In genomic region chr3:3200632-3201212, GRCh38 we compare ENCODE assay signal across 8 cellular contexts. TPM values are rescaled to one million over a fixed set of nuclear protein-coding genes. Genes with fewer than 3 reads are reported as not detected.
DNase-seq lines count a peak whose midpoint lies in the region; ATAC-seq, FAIRE-seq and TF ChIP-seq lines count a peak whose summit lies in the region.

No MANE protein-coding gene starts in this region.

- no peaks in the 10 kb centered on the region for H4K20me1 ChIP-seq in OCI-LY3 (ENCODE audit: insufficient read depth, low read length)

- H3K79me2 ChIP-seq in OCI-LY3 (ENCODE audit: low read length): no peaks in the 10 kb centered on the region

- H3K9ac ChIP-seq in OCI-LY3 (ENCODE audit: low read length): no peak overlapping the region

- H3K27me3 ChIP-seq in OCI-LY3 (ENCODE audit: low read depth, low read length) (peaks cover 45% of the 10 kb centered on the region), right lobe of liver (no peaks in the 10 kb centered on the region)

- H3K4me1 ChIP-seq in OCI-LY3 (ENCODE audit: low read length) (peaks cover 9% of the 10 kb centered on the region), right lobe of liver (no peaks in the 10 kb centered on the region)

- FAIRE-seq in colon (lab: Jason Lieb, UNC) (peak; percentile 5), urothelium cell line (lab: Jason Lieb, UNC) (no peak)

- no peak overlapping the region for H2AFZ ChIP-seq in OCI-LY3 (ENCODE audit: low read depth, low read length)

- no peaks in the 10 kb centered on the region for H3K9me3 ChIP-seq in OCI-LY3 (ENCODE audit: insufficient read depth, low read length)
- H3K9me3 ChIP-seq in right lobe of liver: no peaks in the 10 kb centered on the region

- H3K4me2 ChIP-seq in OCI-LY3 (ENCODE audit: low read length): no peak overlapping the region

- DNase-seq in NCI-H2171 treated with DMSO at 0.1 percent for 48 hours (lab: John Stamatoyannopoulos, UW): peak; percentile 26
- no peak for DNase-seq in NCI-H2171 (lab: John Stamatoyannopoulos, UW)
- DNase-seq in GM20000 (ENCODE audit: low spot score): peak; percentile 49
- peak in 2 of 3 donors; percentile 21 to 49 for DNase-seq in right lobe of liver
- DNase-seq in urothelium cell line (ENCODE audit: low spot score): peak; percentile 57

- H3K4me3 ChIP-seq in OCI-LY3 (ENCODE audit: low read length): no peak overlapping the region
- H3K4me3 ChIP-seq in right lobe of liver: no peak overlapping the region

- TF ChIP-seq CTCF in GM20000 (IDR thresholded peaks at IDR 0.05; ENCODE audit: extremely low read depth, missing control alignments) (peak; percentile 78), OCI-LY3 (IDR thresholded peaks at IDR 0.05; ENCODE audit: low read depth, low read length) (peak; percentile 93), right lobe of liver (IDR thresholded peaks at IDR 0.05) (peak; percentile 74 to 84 (median 80))

- no peak for TF ChIP-seq POLR2A in right lobe of liver (IDR thresholded peaks at IDR 0.05)

- H3K36me3 ChIP-seq in OCI-LY3 (replicated peaks; ENCODE audit: low read depth, low read length): no peaks in the 10 kb centered on the region
- H3K36me3 ChIP-seq in right lobe of liver: no peaks in the 10 kb centered on the region

- ATAC-seq in HG03520 (IDR thresholded peaks at IDR 0.05; ENCODE audit: unreplicated experiment): peak; percentile 59
- peak; percentile 86 to 92 (median 88) for ATAC-seq in right lobe of liver

- WGBS in right lobe of liver (ENCODE audit: insufficient coverage, low coverage, low lambda C conversion rate, missing lambda C conversion rate): 19% methylated on average over 7 of the region's 7 CpGs

- H3K27ac ChIP-seq in OCI-LY3 (ENCODE audit: low read length): no peak overlapping the region
- H3K27ac ChIP-seq in right lobe of liver: no peak overlapping the region

- intact Hi-C loops in right lobe of liver (cut with DNase I): loop anchor here in 1 of 2 donors (5.0 to 10.0 kb wide), 2 partner anchors 794 to 1087 kb away; no protein-coding TSS in a partner anchor

RNA-seq across cellular contexts. Expression of gene CRBN, which starts 21.2 kb away (rescaled TPM):
- 10 to 100 TPM; 21.7 to 32.3 (median 24.1) TPM for total RNA-seq in right lobe of liver
